In the genomic region with DNA sequence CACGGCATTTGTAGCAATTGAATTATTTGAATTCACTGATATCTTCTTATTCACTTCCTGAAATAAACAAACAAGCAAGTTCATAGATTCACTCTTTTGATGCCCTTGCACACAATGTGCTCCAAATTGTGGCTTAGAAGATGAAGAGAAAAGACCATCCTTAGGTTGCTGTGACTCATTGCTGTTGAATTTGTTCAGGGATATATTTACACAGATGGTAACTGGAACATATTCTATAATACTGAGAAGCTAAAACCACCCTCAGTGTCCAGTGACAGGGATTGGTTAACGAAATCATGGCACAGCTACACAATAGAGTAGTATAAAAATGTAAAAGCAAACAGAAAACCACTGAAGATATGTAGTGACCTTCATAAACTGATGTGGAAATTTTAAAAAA, we compare ENCODE assay signal across 30 cellular contexts. TPM values are rescaled to one million over a fixed set of nuclear protein-coding genes. Genes with fewer than 3 reads are reported as not detected.
"Had no signal": no experiment of that assay in that cellular context is flagged by ENCODE, and none has a peak within 500 bp of the region (broad histone marks: within the 10 kb centered on the region; RNA-seq: fewer than 3 reads in every experiment).

No MANE protein-coding gene starts in this region.

- H3K27ac ChIP-seq: dorsolateral prefrontal cortex, esophagus muscularis mucosa, gastrocnemius medialis, left lung, sigmoid colon, thyroid gland had no signal

- H3K36me3 ChIP-seq: esophagus muscularis mucosa, gastrocnemius medialis, left lung, sigmoid colon, thyroid gland had no signal

- H3K4me3 ChIP-seq: dorsolateral prefrontal cortex, esophagus muscularis mucosa, gastrocnemius medialis, left lung, lung, sigmoid colon, thyroid gland had no signal

- DNase-seq: activated B cell treated with CpG ODN at 0.5 μM for 24 hours; activated CD4-positive, alpha-beta memory T cell treated with anti-CD3 and anti-CD28 coated beads for 36 hours; activated CD4-positive, alpha-beta T cell treated with anti-CD3 and anti-CD28 coated beads for 36 hours; activated effector memory CD4-positive, alpha-beta T cell treated with Interleukin-2 at 50 U/mL for 16 hours; activated naive CD4-positive, alpha-beta T cell treated with anti-CD3 and anti-CD28 coated beads for 36 hours; activated naive CD8-positive, alpha-beta T cell treated with anti-CD3 and anti-CD28 coated beads, Interleukin-2, amount 10 ng/mL, durations not matched to agents 7 days and 5 days; activated T-cell treated with anti-CD3 and anti-CD28 coated beads, Interleukin-2, amount 50 U/mL, for 72 hours; amygdala; caudate nucleus; dorsolateral prefrontal cortex; effector memory CD8-positive, alpha-beta T cell; gastrocnemius medialis; left lung; naive thymus-derived CD4-positive, alpha-beta T cell; sigmoid colon; stimulated activated CD4-positive, alpha-beta T cell treated with anti-CD3 and anti-CD28 coated beads, Interleukin-12 subunit alpha, Interleukin-12 subunit beta, amount 100 ng/mL, for 4 hours; stimulated activated CD4-positive, alpha-beta T cell treated with anti-CD3 and anti-CD28 coated beads, Interleukin-4, amount 100 ng/mL, for 4 hours; stimulated activated naive CD8-positive, alpha-beta T cell treated with anti-CD3 and anti-CD28 coated beads, Interleukin-15, Interleukin-2, amounts not matched to agents 100 U/mL and 50 U/mL, for 24 hours; T1000; thyroid gland had no signal

- H3K4me1 ChIP-seq: esophagus muscularis mucosa, gastrocnemius medialis, left lung, sigmoid colon, thyroid gland had no signal

- H3K27me3 ChIP-seq: dorsolateral prefrontal cortex, esophagus muscularis mucosa, gastrocnemius medialis, left lung, sigmoid colon, thyroid gland had no signal

- H3K9me3 ChIP-seq: gastrocnemius medialis, sigmoid colon, thyroid gland had no signal

RNA-seq across cellular contexts. Expression of a gene that starts 3.1 kb away (rescaled TPM):
- total RNA-seq: activated B cell treated with CpG ODN at 0.5 μM for 24 hours; activated CD4-positive, alpha-beta memory T cell treated with anti-CD3 and anti-CD28 coated beads for 36 hours; activated CD4-positive, alpha-beta T cell treated with anti-CD3 and anti-CD28 coated beads for 36 hours; activated naive CD4-positive, alpha-beta T cell treated with anti-CD3 and anti-CD28 coated beads for 36 hours; activated naive CD8-positive, alpha-beta T cell treated with anti-CD3 and anti-CD28 coated beads, Interleukin-2, amount 10 ng/mL, durations not matched to agents 7 days and 5 days; activated T-cell treated with anti-CD3 and anti-CD28 coated beads, Interleukin-2, amount 50 U/mL, for 72 hours; dorsolateral prefrontal cortex; endothelial cell of umbilical vein; esophagus muscularis mucosa; gastrocnemius medialis; left lung; lung; naive thymus-derived CD4-positive, alpha-beta T cell; neural crest cell; osteoblast; posterior vena cava; renal cortical epithelial cell; sigmoid colon; subcutaneous adipose tissue; thyroid gland; ureter had no signal
- polyA plus RNA-seq: endothelial cell of umbilical vein; keratinocyte; naive thymus-derived CD4-positive, alpha-beta T cell; sigmoid colon had no signal

RNA-seq across cellular contexts. Expression of a gene that starts 37.6 kb away (rescaled TPM):
- total RNA-seq: activated B cell treated with CpG ODN at 0.5 μM for 24 hours; activated CD4-positive, alpha-beta memory T cell treated with anti-CD3 and anti-CD28 coated beads for 36 hours; activated CD4-positive, alpha-beta T cell treated with anti-CD3 and anti-CD28 coated beads for 36 hours; activated naive CD4-positive, alpha-beta T cell treated with anti-CD3 and anti-CD28 coated beads for 36 hours; activated naive CD8-positive, alpha-beta T cell treated with anti-CD3 and anti-CD28 coated beads, Interleukin-2, amount 10 ng/mL, durations not matched to agents 7 days and 5 days; activated T-cell treated with anti-CD3 and anti-CD28 coated beads, Interleukin-2, amount 50 U/mL, for 72 hours; dorsolateral prefrontal cortex; endothelial cell of umbilical vein; esophagus muscularis mucosa; gastrocnemius medialis; left lung; naive thymus-derived CD4-positive, alpha-beta T cell; neural crest cell; osteoblast; posterior vena cava; renal cortical epithelial cell; sigmoid colon; subcutaneous adipose tissue; thyroid gland; ureter had no signal
- polyA plus RNA-seq: endothelial cell of umbilical vein; keratinocyte; naive thymus-derived CD4-positive, alpha-beta T cell; sigmoid colon had no signal
